1 cellular context compared by ENCODE assay signal in the genomic region with DNA sequence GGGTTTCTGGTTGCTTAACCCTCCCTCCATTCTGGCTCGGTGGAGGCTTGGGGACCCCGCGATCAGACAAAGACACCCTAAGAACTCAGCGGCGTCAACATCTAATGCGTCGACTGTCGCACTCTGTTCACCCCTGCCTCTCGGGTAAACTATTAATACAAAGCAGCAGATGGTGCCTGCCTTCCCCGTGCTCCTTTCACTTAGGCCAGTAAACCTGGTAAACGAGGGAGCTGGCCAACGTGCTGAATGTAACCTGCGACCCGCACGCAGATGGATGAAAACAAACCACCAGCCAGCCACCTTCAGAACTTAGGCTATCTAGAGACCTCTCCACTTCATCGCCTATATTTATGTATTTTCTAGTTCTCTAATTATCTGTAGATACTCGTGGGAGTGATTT.
TF ChIP-seq lines count a peak whose summit lies in the region.

No MANE protein-coding gene starts in this region.

TF ChIP-seq in GM23338, 12 proteins besides CTCF, POLR2A, EP300 and RAD21:
- TF ChIP-seq, protein P1, sequence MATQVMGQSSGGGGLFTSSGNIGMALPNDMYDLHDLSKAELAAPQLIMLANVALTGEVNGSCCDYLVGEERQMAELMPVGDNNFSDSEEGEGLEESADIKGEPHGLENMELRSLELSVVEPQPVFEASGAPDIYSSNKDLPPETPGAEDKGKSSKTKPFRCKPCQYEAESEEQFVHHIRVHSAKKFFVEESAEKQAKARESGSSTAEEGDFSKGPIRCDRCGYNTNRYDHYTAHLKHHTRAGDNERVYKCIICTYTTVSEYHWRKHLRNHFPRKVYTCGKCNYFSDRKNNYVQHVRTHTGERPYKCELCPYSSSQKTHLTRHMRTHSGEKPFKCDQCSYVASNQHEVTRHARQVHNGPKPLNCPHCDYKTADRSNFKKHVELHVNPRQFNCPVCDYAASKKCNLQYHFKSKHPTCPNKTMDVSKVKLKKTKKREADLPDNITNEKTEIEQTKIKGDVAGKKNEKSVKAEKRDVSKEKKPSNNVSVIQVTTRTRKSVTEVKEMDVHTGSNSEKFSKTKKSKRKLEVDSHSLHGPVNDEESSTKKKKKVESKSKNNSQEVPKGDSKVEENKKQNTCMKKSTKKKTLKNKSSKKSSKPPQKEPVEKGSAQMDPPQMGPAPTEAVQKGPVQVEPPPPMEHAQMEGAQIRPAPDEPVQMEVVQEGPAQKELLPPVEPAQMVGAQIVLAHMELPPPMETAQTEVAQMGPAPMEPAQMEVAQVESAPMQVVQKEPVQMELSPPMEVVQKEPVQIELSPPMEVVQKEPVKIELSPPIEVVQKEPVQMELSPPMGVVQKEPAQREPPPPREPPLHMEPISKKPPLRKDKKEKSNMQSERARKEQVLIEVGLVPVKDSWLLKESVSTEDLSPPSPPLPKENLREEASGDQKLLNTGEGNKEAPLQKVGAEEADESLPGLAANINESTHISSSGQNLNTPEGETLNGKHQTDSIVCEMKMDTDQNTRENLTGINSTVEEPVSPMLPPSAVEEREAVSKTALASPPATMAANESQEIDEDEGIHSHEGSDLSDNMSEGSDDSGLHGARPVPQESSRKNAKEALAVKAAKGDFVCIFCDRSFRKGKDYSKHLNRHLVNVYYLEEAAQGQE (IDR thresholded peaks at IDR 0.05; ENCODE audit: unreplicated experiment), result peak; percentile 96
- TF ChIP-seq EZH2phosphoT487 (IDR thresholded peaks at IDR 0.05; ENCODE audit: unreplicated experiment) (no peak), ZNF331 (CRISPR knock-in tag; IDR thresholded peaks at IDR 0.05; ENCODE audit: low read depth) (0 out of 2 replicates have a peak, but pooled peaks have one; percentile 14), ZNF114 (CRISPR knock-in tag; IDR thresholded peaks at IDR 0.05) (no peak), CREB1 (CRISPR knock-in tag; IDR thresholded peaks at IDR 0.05; ENCODE audit: low read depth) (0 out of 2 replicates have a peak, but pooled peaks have one; percentile 43)
- TF ChIP-seq, protein P2, sequence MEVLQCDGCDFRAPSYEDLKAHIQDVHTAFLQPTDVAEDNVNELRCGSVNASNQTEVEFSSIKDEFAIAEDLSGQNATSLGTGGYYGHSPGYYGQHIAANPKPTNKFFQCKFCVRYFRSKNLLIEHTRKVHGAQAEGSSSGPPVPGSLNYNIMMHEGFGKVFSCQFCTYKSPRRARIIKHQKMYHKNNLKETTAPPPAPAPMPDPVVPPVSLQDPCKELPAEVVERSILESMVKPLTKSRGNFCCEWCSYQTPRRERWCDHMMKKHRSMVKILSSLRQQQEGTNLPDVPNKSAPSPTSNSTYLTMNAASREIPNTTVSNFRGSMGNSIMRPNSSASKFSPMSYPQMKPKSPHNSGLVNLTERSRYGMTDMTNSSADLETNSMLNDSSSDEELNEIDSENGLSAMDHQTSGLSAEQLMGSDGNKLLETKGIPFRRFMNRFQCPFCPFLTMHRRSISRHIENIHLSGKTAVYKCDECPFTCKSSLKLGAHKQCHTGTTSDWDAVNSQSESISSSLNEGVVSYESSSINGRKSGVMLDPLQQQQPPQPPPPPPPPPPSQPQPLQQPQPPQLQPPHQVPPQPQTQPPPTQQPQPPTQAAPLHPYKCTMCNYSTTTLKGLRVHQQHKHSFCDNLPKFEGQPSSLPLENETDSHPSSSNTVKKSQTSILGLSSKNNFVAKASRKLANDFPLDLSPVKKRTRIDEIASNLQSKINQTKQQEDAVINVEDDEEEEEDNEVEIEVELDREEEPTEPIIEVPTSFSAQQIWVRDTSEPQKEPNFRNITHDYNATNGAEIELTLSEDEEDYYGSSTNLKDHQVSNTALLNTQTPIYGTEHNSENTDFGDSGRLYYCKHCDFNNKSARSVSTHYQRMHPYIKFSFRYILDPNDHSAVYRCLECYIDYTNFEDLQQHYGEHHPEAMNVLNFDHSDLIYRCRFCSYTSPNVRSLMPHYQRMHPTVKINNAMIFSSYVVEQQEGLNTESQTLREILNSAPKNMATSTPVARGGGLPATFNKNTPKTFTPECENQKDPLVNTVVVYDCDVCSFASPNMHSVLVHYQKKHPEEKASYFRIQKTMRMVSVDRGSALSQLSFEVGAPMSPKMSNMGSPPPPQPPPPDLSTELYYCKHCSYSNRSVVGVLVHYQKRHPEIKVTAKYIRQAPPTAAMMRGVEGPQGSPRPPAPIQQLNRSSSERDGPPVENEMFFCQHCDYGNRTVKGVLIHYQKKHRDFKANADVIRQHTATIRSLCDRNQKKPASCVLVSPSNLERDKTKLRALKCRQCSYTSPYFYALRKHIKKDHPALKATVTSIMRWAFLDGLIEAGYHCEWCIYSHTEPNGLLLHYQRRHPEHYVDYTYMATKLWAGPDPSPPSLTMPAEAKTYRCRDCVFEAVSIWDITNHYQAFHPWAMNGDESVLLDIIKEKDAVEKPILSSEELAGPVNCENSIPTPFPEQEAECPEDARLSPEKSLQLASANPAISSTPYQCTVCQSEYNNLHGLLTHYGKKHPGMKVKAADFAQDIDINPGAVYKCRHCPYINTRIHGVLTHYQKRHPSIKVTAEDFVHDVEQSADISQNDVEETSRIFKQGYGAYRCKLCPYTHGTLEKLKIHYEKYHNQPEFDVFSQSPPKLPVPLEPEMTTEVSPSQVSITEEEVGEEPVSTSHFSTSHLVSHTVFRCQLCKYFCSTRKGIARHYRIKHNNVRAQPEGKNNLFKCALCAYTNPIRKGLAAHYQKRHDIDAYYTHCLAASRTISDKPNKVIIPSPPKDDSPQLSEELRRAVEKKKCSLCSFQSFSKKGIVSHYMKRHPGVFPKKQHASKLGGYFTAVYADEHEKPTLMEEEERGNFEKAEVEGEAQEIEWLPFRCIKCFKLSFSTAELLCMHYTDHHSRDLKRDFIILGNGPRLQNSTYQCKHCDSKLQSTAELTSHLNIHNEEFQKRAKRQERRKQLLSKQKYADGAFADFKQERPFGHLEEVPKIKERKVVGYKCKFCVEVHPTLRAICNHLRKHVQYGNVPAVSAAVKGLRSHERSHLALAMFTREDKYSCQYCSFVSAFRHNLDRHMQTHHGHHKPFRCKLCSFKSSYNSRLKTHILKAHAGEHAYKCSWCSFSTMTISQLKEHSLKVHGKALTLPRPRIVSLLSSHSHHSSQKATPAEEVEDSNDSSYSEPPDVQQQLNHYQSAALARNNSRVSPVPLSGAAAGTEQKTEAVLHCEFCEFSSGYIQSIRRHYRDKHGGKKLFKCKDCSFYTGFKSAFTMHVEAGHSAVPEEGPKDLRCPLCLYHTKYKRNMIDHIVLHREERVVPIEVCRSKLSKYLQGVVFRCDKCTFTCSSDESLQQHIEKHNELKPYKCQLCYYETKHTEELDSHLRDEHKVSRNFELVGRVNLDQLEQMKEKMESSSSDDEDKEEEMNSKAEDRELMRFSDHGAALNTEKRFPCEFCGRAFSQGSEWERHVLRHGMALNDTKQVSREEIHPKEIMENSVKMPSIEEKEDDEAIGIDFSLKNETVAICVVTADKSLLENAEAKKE (CRISPR knock-in tag; IDR thresholded peaks at IDR 0.05), result peak; percentile 58; the same call in 1 of the 2 replicates
